1 cellular context compared by ENCODE assay signal in the genomic region with DNA sequence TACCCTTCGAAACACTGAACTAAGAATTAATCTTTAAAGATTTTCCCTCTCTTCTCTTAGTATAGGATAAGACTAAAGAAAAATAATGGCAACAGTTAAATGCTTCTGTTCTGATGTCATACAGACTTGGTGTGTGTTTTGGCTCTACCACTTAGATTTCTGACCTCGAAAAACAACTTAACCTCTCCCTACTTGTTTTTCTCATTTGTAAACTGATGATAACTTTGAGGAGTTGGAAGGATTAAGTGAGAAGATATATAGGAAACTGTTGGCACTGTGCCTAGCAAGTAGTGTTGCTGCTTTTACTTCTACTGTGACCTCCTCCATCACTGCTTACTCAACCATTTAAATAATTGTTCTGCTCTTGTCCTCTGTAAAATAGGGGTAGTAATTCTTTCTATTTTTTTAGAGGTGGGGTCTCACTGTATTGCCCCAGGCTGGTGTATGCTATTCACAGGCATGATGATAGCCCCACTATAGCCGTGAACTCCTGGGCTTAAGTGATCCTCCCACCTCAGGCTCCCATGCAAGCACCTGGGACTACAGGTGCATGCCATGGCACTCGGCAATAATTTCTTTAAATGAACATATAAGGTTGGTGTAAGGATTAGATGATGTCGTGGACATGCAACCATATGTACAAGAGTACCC.
TF ChIP-seq lines count a peak whose summit lies in the region.

No MANE protein-coding gene starts in this region.

TF ChIP-seq in IMR-90, 13 proteins besides CTCF, POLR2A, EP300 and RAD21 (continued from another document):
- TF ChIP-seq, protein P1, sequence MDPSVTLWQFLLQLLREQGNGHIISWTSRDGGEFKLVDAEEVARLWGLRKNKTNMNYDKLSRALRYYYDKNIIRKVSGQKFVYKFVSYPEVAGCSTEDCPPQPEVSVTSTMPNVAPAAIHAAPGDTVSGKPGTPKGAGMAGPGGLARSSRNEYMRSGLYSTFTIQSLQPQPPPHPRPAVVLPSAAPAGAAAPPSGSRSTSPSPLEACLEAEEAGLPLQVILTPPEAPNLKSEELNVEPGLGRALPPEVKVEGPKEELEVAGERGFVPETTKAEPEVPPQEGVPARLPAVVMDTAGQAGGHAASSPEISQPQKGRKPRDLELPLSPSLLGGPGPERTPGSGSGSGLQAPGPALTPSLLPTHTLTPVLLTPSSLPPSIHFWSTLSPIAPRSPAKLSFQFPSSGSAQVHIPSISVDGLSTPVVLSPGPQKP (IDR thresholded peaks at IDR 0.05; ENCODE audit: borderline replicate concordance, low read depth, low read length) = no peak
- no peak for TF ChIP-seq CHD1 (IDR thresholded peaks at IDR 0.05; ENCODE audit: low read depth, low read length)
- no peak for TF ChIP-seq NFE2L2 (IDR thresholded peaks at IDR 0.05; ENCODE audit: low read depth, low read length)
- TF ChIP-seq RCOR1 (IDR thresholded peaks at IDR 0.05; ENCODE audit: insufficient replicate concordance, low read length) = no peak
- no peak for TF ChIP-seq SMC3 (IDR thresholded peaks at IDR 0.05; ENCODE audit: low read depth, low read length)
